ENCODE assay signal across 1 cellular context in genomic region chr1:248858096-248858890, GRCh38.
A peak's percentile ranks its signal among the peaks of the same experiment; 100 is the strongest.
TF ChIP-seq lines count a peak whose summit lies in the region.

No MANE protein-coding gene starts in this region.

TF ChIP-seq in GM12878, 131 proteins besides CTCF, POLR2A, EP300 and RAD21 (continues in another document):
- TF ChIP-seq HSF1 (IDR thresholded peaks at IDR 0.05; ENCODE audit: low read depth, low read length) (no peak), RBBP5 (conservative IDR thresholded peaks at IDR 0.05) (no peak), REST (IDR thresholded peaks at IDR 0.05; ENCODE audit: low read depth, low read length) (no peak), NFYA (IDR thresholded peaks at IDR 0.05; ENCODE audit: borderline replicate concordance, low read depth, low read length) (no peak), MLLT1 (IDR thresholded peaks at IDR 0.05) (peak; percentile 57), MEF2A (IDR thresholded peaks at IDR 0.05; ENCODE audit: insufficient read depth, low read depth, low read length) (no peak), YY1 (IDR thresholded peaks at IDR 0.05; ENCODE audit: low read depth, low read length) (peak; percentile 61), IKZF1 (conservative IDR thresholded peaks at IDR 0.05) (0 out of 2 replicates have a peak, but pooled peaks have one; percentile 41), ZZZ3 (IDR thresholded peaks at IDR 0.05; ENCODE audit: control insufficient read depth, insufficient read length, low read depth) (no peak), BCL11A (IDR thresholded peaks at IDR 0.05; ENCODE audit: low read depth, low read length) (no peak), ZBTB11 (CRISPR knock-in tag; IDR thresholded peaks at IDR 0.05) (no peak), SREBF1 (IDR thresholded peaks at IDR 0.05; ENCODE audit: low read length) (no peak), KDM1A (IDR thresholded peaks at IDR 0.05; ENCODE audit: borderline replicate concordance) (no peak), RAD51 (IDR thresholded peaks at IDR 0.05) (no peak), CHD1 (IDR thresholded peaks at IDR 0.05; ENCODE audit: low read depth, low read length) (0 out of 2 replicates have a peak, but pooled peaks have one; percentile 32), NR2F1 (conservative IDR thresholded peaks at IDR 0.05) (peak; percentile 86), E2F4 (IDR thresholded peaks at IDR 0.05; ENCODE audit: low read depth, low read length) (no peak), HDGF (IDR thresholded peaks at IDR 0.05) (0 out of 2 replicates have a peak, but pooled peaks have one; percentile 65), NFIC (IDR thresholded peaks at IDR 0.05; ENCODE audit: low read depth, low read length) (no peak), MEF2B (IDR thresholded peaks at IDR 0.05; ENCODE audit: partially characterized antibody, poor library complexity, severe bottlenecking) (peak; percentile 45), BACH1 (IDR thresholded peaks at IDR 0.05; ENCODE audit: borderline replicate concordance) (peak; percentile 15; the same call in 1 of the 2 replicates), EGR1 (IDR thresholded peaks at IDR 0.05; ENCODE audit: borderline replicate concordance in 1 of 2, low read depth in 2 of 2, low read length in 2 of 2) (no peak), NKRF (conservative IDR thresholded peaks at IDR 0.05) (peak; percentile 51; the same call in 1 of the 2 replicates), IKZF2 (IDR thresholded peaks at IDR 0.05) (peak in 1 of 2 experiments; percentile 6; a peak in 1 of 4 replicates), ATF2 (IDR thresholded peaks at IDR 0.05; ENCODE audit: low read length) (no peak), TCF12 (IDR thresholded peaks at IDR 0.05; ENCODE audit: low read depth, low read length) (peak; percentile 12; the same call in 1 of the 2 replicates), GABPA (IDR thresholded peaks at IDR 0.05; ENCODE audit: low read depth) (no peak), PRDM15 (CRISPR knock-in tag; IDR thresholded peaks at IDR 0.05) (0 out of 2 replicates have a peak, but pooled peaks have one; percentile 29), EZH2 (IDR thresholded peaks at IDR 0.05; ENCODE audit: borderline replicate concordance, control insufficient read depth, low read depth, low read length) (no peak), POLR2AphosphoS5 (IDR thresholded peaks at IDR 0.05; ENCODE audit: low read length) (peak; percentile 57; the same call in 1 of the 2 replicates), MXI1 (IDR thresholded peaks at IDR 0.05; ENCODE audit: low read depth, low read length) (peak; percentile 58; the same call in 1 of the 2 replicates), HDAC2 (IDR thresholded peaks at IDR 0.05) (no peak), SUPT20H (IDR thresholded peaks at IDR 0.05; ENCODE audit: borderline replicate concordance, control insufficient read depth, low read depth, low read length) (no peak), KLF5 (IDR thresholded peaks at IDR 0.05; ENCODE audit: partially characterized antibody) (no peak), JUNB (IDR thresholded peaks at IDR 0.05) (no peak), POU2F2 (IDR thresholded peaks at IDR 0.05; ENCODE audit: borderline replicate concordance, low read depth, low read length) (no peak), MTA2 (IDR thresholded peaks at IDR 0.05; ENCODE audit: low read depth) (peak; percentile 21; the same call in 1 of the 2 replicates), ESRRA (IDR thresholded peaks at IDR 0.05; ENCODE audit: low read length) (no peak), MAX (IDR thresholded peaks at IDR 0.05; ENCODE audit: low read depth, low read length) (peak; percentile 65), DPF2 (IDR thresholded peaks at IDR 0.05) (no peak), NBN (IDR thresholded peaks at IDR 0.05) (peak; percentile 80; the same call in 1 of the 2 replicates)
